In genomic region chr5:138102454-138103320, GRCh38 we compare ENCODE assay signal across 23 cellular contexts. TPM values are rescaled to one million over a fixed set of nuclear protein-coding genes. Genes with fewer than 3 reads are reported as not detected.
DNase-seq lines count a peak whose midpoint lies in the region; ATAC-seq and TF ChIP-seq lines count a peak whose summit lies in the region.
"Had no signal": no experiment of that assay in that cellular context is flagged by ENCODE, and none has a peak within 500 bp of the region (broad histone marks: within the 10 kb centered on the region; RNA-seq: fewer than 3 reads in every experiment).

No MANE protein-coding gene starts in this region.

- ATAC-seq in activated CD8-positive, alpha-beta memory T cell treated with anti-CD3 and anti-CD28 coated beads, Interleukin-2, amount 10 ng/mL, durations not matched to agents 7 days and 5 days = peak; percentile 30
- ATAC-seq in WTC11 = peak; percentile 36
- ATAC-seq in stimulated activated naive B cell treated with anti-CD40 and anti-IgM and Interleukin-4, amounts not matched to agents 10 μg/mL and 1 μg/mL and 100 μg/mL, for 72 hours (replicated peaks) = peak; percentile 99
- no peak for ATAC-seq in GM18870 (IDR thresholded peaks at IDR 0.05; ENCODE audit: unreplicated experiment)
- ATAC-seq: gastroesophageal sphincter, left cardiac atrium had no signal

- peaks cover 15% of the 10 kb centered on the region for H3K27me3 Mint-ChIP-seq in activated CD8-positive, alpha-beta memory T cell treated with anti-CD3 and anti-CD28 coated beads, Interleukin-2, amount 10 ng/mL, durations not matched to agents 7 days and 5 days
- peaks cover 79% of the 10 kb centered on the region for H3K27me3 Mint-ChIP-seq in WTC11 (ENCODE audit: low read depth)
- peaks cover 7 to 9% of the 10 kb centered on the region in 2 donors for H3K27me3 Mint-ChIP-seq in stimulated activated naive B cell treated with anti-CD40 and anti-IgM and Interleukin-4, amounts not matched to agents 10 μg/mL and 1 μg/mL and 100 μg/mL, for 72 hours

- no peak for TF ChIP-seq CTCF in WTC11 (IDR thresholded peaks at IDR 0.05)

- POLR2A ChIA-PET in WTC11 (lab: Charles Lee) = interaction anchor here (0.6 to 1.0 kb wide), 2 partner anchors 14 to 83 kb away, joined by 3 read pairs; no protein-coding TSS in a partner anchor

- H3K27ac Mint-ChIP-seq in activated CD8-positive, alpha-beta memory T cell treated with anti-CD3 and anti-CD28 coated beads, Interleukin-2, amount 10 ng/mL, durations not matched to agents 7 days and 5 days = no peak overlapping the region
- no peak overlapping the region for H3K27ac Mint-ChIP-seq in WTC11
- H3K27ac Mint-ChIP-seq in stimulated activated naive B cell treated with anti-CD40 and anti-IgM and Interleukin-4, amounts not matched to agents 10 μg/mL and 1 μg/mL and 100 μg/mL, for 72 hours = peak overlapping the region; percentile 77

- H3K4me3 Mint-ChIP-seq in activated CD8-positive, alpha-beta memory T cell treated with anti-CD3 and anti-CD28 coated beads, Interleukin-2, amount 10 ng/mL, durations not matched to agents 7 days and 5 days = no peak overlapping the region
- H3K4me3 Mint-ChIP-seq in WTC11 = no peak overlapping the region
- no peak overlapping the region for H3K4me3 Mint-ChIP-seq in stimulated activated naive B cell treated with anti-CD40 and anti-IgM and Interleukin-4, amounts not matched to agents 10 μg/mL and 1 μg/mL and 100 μg/mL, for 72 hours
- H3K4me3 Mint-ChIP-seq: neural crest cell had no signal

- no peaks in the 10 kb centered on the region for H3K9me3 Mint-ChIP-seq in activated CD8-positive, alpha-beta memory T cell treated with anti-CD3 and anti-CD28 coated beads, Interleukin-2, amount 10 ng/mL, durations not matched to agents 7 days and 5 days (ENCODE audit: low read depth)
- H3K9me3 Mint-ChIP-seq in WTC11 = no peaks in the 10 kb centered on the region
- no peaks in the 10 kb centered on the region for H3K9me3 Mint-ChIP-seq in stimulated activated naive B cell treated with anti-CD40 and anti-IgM and Interleukin-4, amounts not matched to agents 10 μg/mL and 1 μg/mL and 100 μg/mL, for 72 hours
- H3K9me3 Mint-ChIP-seq: neural crest cell had no signal

- CTCF ChIA-PET in activated CD8-positive, alpha-beta memory T cell treated with anti-CD3 and anti-CD28 coated beads, Interleukin-2, amount 10 ng/mL, durations not matched to agents 7 days and 5 days (lab: Charles Lee) = interaction anchor here (0.6 to 2.1 kb wide), 6 partner anchors 11 to 70 kb away, joined by 3 to 9 read pairs (median 5); partner anchors contain the start of gene FAM13B
- CTCF ChIA-PET in WTC11 (lab: Charles Lee) = interaction anchor here (0.9 to 1.8 kb wide), 8 partner anchors 18 to 66 kb away, joined by 3 to 12 read pairs (median 4); partner anchors contain the start of gene WNT8A

- H3K36me3 Mint-ChIP-seq in activated CD8-positive, alpha-beta memory T cell treated with anti-CD3 and anti-CD28 coated beads, Interleukin-2, amount 10 ng/mL, durations not matched to agents 7 days and 5 days = no peaks in the 10 kb centered on the region
- peaks cover 5% of the 10 kb centered on the region; the same call in 1 of the 2 replicates for H3K36me3 Mint-ChIP-seq in WTC11
- no peaks in the 10 kb centered on the region for H3K36me3 Mint-ChIP-seq in stimulated activated naive B cell treated with anti-CD40 and anti-IgM and Interleukin-4, amounts not matched to agents 10 μg/mL and 1 μg/mL and 100 μg/mL, for 72 hours

- H3K4me1 Mint-ChIP-seq in activated CD8-positive, alpha-beta memory T cell treated with anti-CD3 and anti-CD28 coated beads, Interleukin-2, amount 10 ng/mL, durations not matched to agents 7 days and 5 days = peaks cover 10% of the 10 kb centered on the region
- peaks cover 21% of the 10 kb centered on the region for H3K4me1 Mint-ChIP-seq in WTC11
- peaks cover 9 to 25% of the 10 kb centered on the region in 2 donors for H3K4me1 Mint-ChIP-seq in stimulated activated naive B cell treated with anti-CD40 and anti-IgM and Interleukin-4, amounts not matched to agents 10 μg/mL and 1 μg/mL and 100 μg/mL, for 72 hours
- H3K4me1 Mint-ChIP-seq: neural crest cell had no signal

- no peak for DNase-seq in activated CD8-positive, alpha-beta memory T cell treated with anti-CD3 and anti-CD28 coated beads, Interleukin-2, amount 10 ng/mL, durations not matched to agents 7 days and 5 days
- DNase-seq in activated CD8-positive, alpha-beta memory T cell treated with anti-CD3 and anti-CD28 coated beads, Interleukin-2, amount 50 U/mL, for 4 hours = no peak
- peak; percentile 69 for DNase-seq in NAMALWA (ENCODE audit: low spot score)
- no peak for DNase-seq in WTC11 (ENCODE audit: low spot score)
- DNase-seq in stimulated activated naive B cell treated with anti-CD40 and anti-IgM and Interleukin-4, amounts not matched to agents 10 μg/mL and 1 μg/mL and 100 μg/mL, for 72 hours = peak; percentile 5
- DNase-seq in NCI-H2081 (lab: John Stamatoyannopoulos, UW) = no peak
- no peak for DNase-seq in putamen (ENCODE audit: low spot score)
- DNase-seq: 8988T; activated naive CD4-positive, alpha-beta T cell treated with Interleukin-2 at 50 U/mL for 16 hours; activated T-cell treated with anti-CD3 and anti-CD28 coated beads for 4 hours; central memory CD4-positive, alpha-beta T cell; effector CD4-positive, alpha-beta T cell; left cardiac atrium; midbrain; NCI-H187 treated with DMSO at 0.1 percent for 48 hours; NCI-H446 treated with DMSO at 0.1 percent for 48 hours; NK-92 treated with Interleukin-12 subunit alpha and Interleukin-12 subunit beta, amount 100 ng/mL, for 24 hours; small intestine; stimulated activated CD4-positive, alpha-beta T cell treated with anti-CD3 and anti-CD28 coated beads, Interleukin-2, amount 100 ng/mL, for 48 hours had no signal

TF ChIP-seq in WTC11, 78 proteins besides CTCF, POLR2A, EP300 and RAD21:
- TF ChIP-seq ZNF121 (CRISPR knock-in tag; IDR thresholded peaks at IDR 0.05) (peak; percentile 69; the same call in 1 of the 2 replicates), TEAD1 (CRISPR knock-in tag; IDR thresholded peaks at IDR 0.05) (peak; percentile 40; the same call in 1 of the 2 replicates), ETV6 (CRISPR knock-in tag; IDR thresholded peaks at IDR 0.05) (no peak)

RNA-seq across cellular contexts. Expression of gene WNT8A, which starts 18.9 kb away (rescaled TPM):
- not detected for total RNA-seq in activated CD8-positive, alpha-beta memory T cell treated with anti-CD3 and anti-CD28 coated beads, Interleukin-2, amount 10 ng/mL, durations not matched to agents 7 days and 5 days
- 0.16 TPM in 1 of 3 replicates, not detected in the others for total RNA-seq in WTC11 (2021)
- total RNA-seq: gastroesophageal sphincter, left cardiac atrium, neural crest cell, urinary bladder had no signal

RNA-seq across cellular contexts. Expression of gene NME5, which starts 36.5 kb away (rescaled TPM):
- not detected for total RNA-seq in activated CD8-positive, alpha-beta memory T cell treated with anti-CD3 and anti-CD28 coated beads, Interleukin-2, amount 10 ng/mL, durations not matched to agents 7 days and 5 days
- 0.74 to 0.89 TPM in 2 of 3 replicates, not detected in the other for total RNA-seq in WTC11 (2021)

Comparison
In these comparisons a context has a peak if more than half of its experiments do, and no peak if none do; other contexts are left out.
1. DNase-seq: peak in NAMALWA (single experiment) and stimulated activated naive B cell treated with anti-CD40 and anti-IgM and Interleukin-4, amounts not matched to agents 10 μg/mL and 1 μg/mL and 100 μg/mL, for 72 hours (single experiment); none in activated CD8-positive, alpha-beta memory T cell treated with anti-CD3 and anti-CD28 coated beads, Interleukin-2, amount 10 ng/mL, durations not matched to agents 7 days and 5 days (single experiment), activated CD8-positive, alpha-beta memory T cell treated with anti-CD3 and anti-CD28 coated beads, Interleukin-2, amount 50 U/mL, for 4 hours (single experiment), WTC11 (single experiment), NCI-H2081 (0 of 2) and putamen (single experiment).